In genomic region chr1:19342077-19342775, GRCh38 we compare ENCODE assay signal across 15 cellular contexts. TPM values are rescaled to one million over a fixed set of nuclear protein-coding genes. Genes with fewer than 3 reads are reported as not detected.
DNase-seq lines count a peak whose midpoint lies in the region; ATAC-seq and TF ChIP-seq lines count a peak whose summit lies in the region.
"Had no signal": no experiment of that assay in that cellular context is flagged by ENCODE, and none has a peak within 500 bp of the region (broad histone marks: within the 10 kb centered on the region; RNA-seq: fewer than 3 reads in every experiment).

No MANE protein-coding gene starts in this region.

- WGBS in heart left ventricle, 4 donors: 83 to 89% (median 86%) methylated on average over 27 to 28 of the region's 28 CpGs

- H3K9me3 ChIP-seq in ascending aorta: no peaks in the 10 kb centered on the region
- H3K9me3 ChIP-seq in heart left ventricle: no peaks in the 10 kb centered on the region

- no peaks in the 10 kb centered on the region for H3K9me3 Mint-ChIP-seq in activated CD4-positive, alpha-beta T cell treated with anti-CD3 and anti-CD28 coated beads, Interleukin-2, amount 10 ng/mL, durations not matched to agents 24 days and 14 days
- H3K9me3 Mint-ChIP-seq in stimulated activated naive B cell treated with anti-CD40 and anti-IgM and Interleukin-4, amounts not matched to agents 10 μg/mL and 1 μg/mL and 100 μg/mL, for 72 hours: no peaks in the 10 kb centered on the region
- H3K9me3 Mint-ChIP-seq: CD8-positive, alpha-beta T cell had no signal

- peaks cover 5% of the 10 kb centered on the region for H3K4me1 Mint-ChIP-seq in activated CD4-positive, alpha-beta T cell treated with anti-CD3 and anti-CD28 coated beads, Interleukin-2, amount 10 ng/mL, durations not matched to agents 24 days and 14 days
- H3K4me1 Mint-ChIP-seq in stimulated activated naive B cell treated with anti-CD40 and anti-IgM and Interleukin-4, amounts not matched to agents 10 μg/mL and 1 μg/mL and 100 μg/mL, for 72 hours: peaks cover 16 to 34% of the 10 kb centered on the region in 2 donors

- peaks cover 4 to 8% of the 10 kb centered on the region in 2 donors for H3K4me1 ChIP-seq in ascending aorta
- peaks cover 0 to 27% (median 9%) of the 10 kb centered on the region in 12 donors for H3K4me1 ChIP-seq in heart left ventricle
- H3K4me1 ChIP-seq: parathyroid adenoma had no signal

- peaks cover 68 to 70% of the 10 kb centered on the region in 2 donors for H3K36me3 ChIP-seq in ascending aorta
- peaks cover 2 to 86% (median 69%) of the 10 kb centered on the region in 9 donors for H3K36me3 ChIP-seq in heart left ventricle

- intact Hi-C loops in activated CD4-positive, alpha-beta T cell treated with anti-CD3 and anti-CD28 coated beads, Interleukin-2, amount 10 ng/mL, durations not matched to agents 24 days and 14 days (cut with micrococcal nuclease): loop anchor here (2.0 kb wide), 1 partner anchor 311 kb away; no protein-coding TSS in a partner anchor
- intact Hi-C loops in ascending aorta (cut with DNase I) (no loop called here), heart left ventricle (cut with DNase I) (loop anchor here in 5 of 10 donors (2.0 to 5.0 kb wide), 5 partner anchors 45 to 315 kb away; no protein-coding TSS in a partner anchor)

- peak overlapping the region; percentile 19 for H3K27ac Mint-ChIP-seq in activated CD4-positive, alpha-beta T cell treated with anti-CD3 and anti-CD28 coated beads, Interleukin-2, amount 10 ng/mL, durations not matched to agents 24 days and 14 days
- H3K27ac Mint-ChIP-seq in stimulated activated naive B cell treated with anti-CD40 and anti-IgM and Interleukin-4, amounts not matched to agents 10 μg/mL and 1 μg/mL and 100 μg/mL, for 72 hours: peak overlapping the region; percentile 66
- H3K27ac Mint-ChIP-seq: CD8-positive, alpha-beta T cell had no signal

- no peaks in the 10 kb centered on the region for H3K27me3 ChIP-seq in ascending aorta
- H3K27me3 ChIP-seq in heart left ventricle: no peaks in the 10 kb centered on the region
- H3K27me3 ChIP-seq: brain microvascular endothelial cell had no signal

- H3K4me3 Mint-ChIP-seq in activated CD4-positive, alpha-beta T cell treated with anti-CD3 and anti-CD28 coated beads, Interleukin-2, amount 10 ng/mL, durations not matched to agents 24 days and 14 days: no peak overlapping the region
- no peak overlapping the region for H3K4me3 Mint-ChIP-seq in stimulated activated naive B cell treated with anti-CD40 and anti-IgM and Interleukin-4, amounts not matched to agents 10 μg/mL and 1 μg/mL and 100 μg/mL, for 72 hours
- H3K4me3 Mint-ChIP-seq: CD8-positive, alpha-beta T cell had no signal

- peak overlapping the region; percentile 32 to 33 for H3K27ac ChIP-seq in ascending aorta
- H3K27ac ChIP-seq in heart left ventricle: peak overlapping the region in 5 of 12 donors; percentile 20 to 52 (median 34)
- H3K27ac ChIP-seq: brain microvascular endothelial cell, HL-60, parathyroid adenoma had no signal

- H3K27me3 Mint-ChIP-seq in activated CD4-positive, alpha-beta T cell treated with anti-CD3 and anti-CD28 coated beads, Interleukin-2, amount 10 ng/mL, durations not matched to agents 24 days and 14 days: no peaks in the 10 kb centered on the region
- no peaks in the 10 kb centered on the region for H3K27me3 Mint-ChIP-seq in stimulated activated naive B cell treated with anti-CD40 and anti-IgM and Interleukin-4, amounts not matched to agents 10 μg/mL and 1 μg/mL and 100 μg/mL, for 72 hours

- H3K36me3 Mint-ChIP-seq in activated CD4-positive, alpha-beta T cell treated with anti-CD3 and anti-CD28 coated beads, Interleukin-2, amount 10 ng/mL, durations not matched to agents 24 days and 14 days (ENCODE audit: low read depth): peaks cover 36% of the 10 kb centered on the region
- H3K36me3 Mint-ChIP-seq in stimulated activated naive B cell treated with anti-CD40 and anti-IgM and Interleukin-4, amounts not matched to agents 10 μg/mL and 1 μg/mL and 100 μg/mL, for 72 hours: peaks cover 53 to 70% of the 10 kb centered on the region in 2 donors

- no peak for DNase-seq in activated CD4-positive, alpha-beta T cell treated with anti-CD3 and anti-CD28 coated beads, Interleukin-2, amount 10 ng/mL, durations not matched to agents 24 days and 14 days
- no peak for DNase-seq in activated CD4-positive, alpha-beta T cell treated with anti-CD3 and anti-CD28 coated beads, Interleukin-2, amount 50 U/mL, for 4 hours
- DNase-seq in ascending aorta (ENCODE audit: low spot score in 2 of 2) (no peak), heart left ventricle (peak in 3 of 5 donors; percentile 27 to 76 (median 56))
- DNase-seq in stimulated activated naive B cell treated with anti-CD40 and anti-IgM and Interleukin-4, amounts not matched to agents 10 μg/mL and 1 μg/mL and 100 μg/mL, for 72 hours: no peak
- DNase-seq: NCI-H1436 treated with DMSO at 0.1 percent for 48 hours had no signal

- no peak for TF ChIP-seq POLR2A in heart left ventricle (IDR thresholded peaks at IDR 0.05)

- H3K4me3 ChIP-seq in ascending aorta (no peak overlapping the region), heart left ventricle (no peak overlapping the region)
- H3K4me3 ChIP-seq: GM12878 had no signal

- TF ChIP-seq CTCF in ascending aorta (IDR thresholded peaks at IDR 0.05) (no peak), heart left ventricle (IDR thresholded peaks at IDR 0.05) (no peak)

- ATAC-seq in heart left ventricle (peak in 3 of 4 donors; percentile 35 to 72 (median 65)), HG03469 (IDR thresholded peaks at IDR 0.05; ENCODE audit: unreplicated experiment) (no peak), HG02870 (IDR thresholded peaks at IDR 0.05; ENCODE audit: unreplicated experiment) (no peak), GM19467 (IDR thresholded peaks at IDR 0.05; ENCODE audit: unreplicated experiment) (no peak)
- no peak for ATAC-seq in stimulated activated naive B cell treated with anti-CD40 and anti-IgM and Interleukin-4, amounts not matched to agents 10 μg/mL and 1 μg/mL and 100 μg/mL, for 72 hours (replicated peaks)

RNA-seq across cellular contexts. Expression of gene SLC66A1, which starts 30.1 kb away (rescaled TPM):
- 9.2 and 10.1 TPM in 2 replicates for total RNA-seq in activated CD4-positive, alpha-beta T cell treated with anti-CD3 and anti-CD28 coated beads, Interleukin-2, amount 10 ng/mL, durations not matched to agents 24 days and 14 days
- total RNA-seq in ascending aorta: 11.1 TPM
- total RNA-seq in heart left ventricle: 10 to 100 TPM in 2 of 9 donors, 1 to 10 TPM in 7; 6.4 to 17.2 (median 8.2) TPM
- polyA plus RNA-seq in heart left ventricle: 10 to 100 TPM; 10.4 to 19.4 TPM

RNA-seq across cellular contexts. Expression of gene AKR7A2, which starts 30.3 kb away (rescaled TPM):
- total RNA-seq in activated CD4-positive, alpha-beta T cell treated with anti-CD3 and anti-CD28 coated beads, Interleukin-2, amount 10 ng/mL, durations not matched to agents 24 days and 14 days: 33.6 and 35.4 TPM in 2 replicates
- total RNA-seq in ascending aorta: 53.7 TPM
- 10 to 100 TPM; 25.0 to 97.5 (median 46.4) TPM for total RNA-seq in heart left ventricle
- 10 to 100 TPM; 13.8 to 27.2 TPM for polyA plus RNA-seq in heart left ventricle

RNA-seq across cellular contexts. Expression of gene AKR7A3, which starts 53.7 kb away (rescaled TPM):
- 1.8 and 2.5 TPM in 2 replicates for total RNA-seq in activated CD4-positive, alpha-beta T cell treated with anti-CD3 and anti-CD28 coated beads, Interleukin-2, amount 10 ng/mL, durations not matched to agents 24 days and 14 days
- total RNA-seq in ascending aorta: 11.7 TPM
- under 1 TPM in 5 of 9 donors, not detected in 4; 0.19 to 0.36 (median 0.20) TPM for total RNA-seq in heart left ventricle
- under 1 TPM in 1 of 2 donors, not detected in 1; 0.12 TPM for polyA plus RNA-seq in heart left ventricle
- total RNA-seq: A172 had no signal

Comparison
In these comparisons a context has a peak if more than half of its experiments do, and no peak if none do; other contexts are left out.
1. DNase-seq: peak in heart left ventricle (3 of 5); none in activated CD4-positive, alpha-beta T cell treated with anti-CD3 and anti-CD28 coated beads, Interleukin-2, amount 10 ng/mL, durations not matched to agents 24 days and 14 days (single experiment), activated CD4-positive, alpha-beta T cell treated with anti-CD3 and anti-CD28 coated beads, Interleukin-2, amount 50 U/mL, for 4 hours (0 of 2), ascending aorta (0 of 2) and stimulated activated naive B cell treated with anti-CD40 and anti-IgM and Interleukin-4, amounts not matched to agents 10 μg/mL and 1 μg/mL and 100 μg/mL, for 72 hours (single experiment).
2. ATAC-seq: peak in heart left ventricle (3 of 4); none in stimulated activated naive B cell treated with anti-CD40 and anti-IgM and Interleukin-4, amounts not matched to agents 10 μg/mL and 1 μg/mL and 100 μg/mL, for 72 hours (0 of 2), HG03469 (single experiment), HG02870 (single experiment) and GM19467 (single experiment).